8 cellular contexts compared by ENCODE assay signal in the genomic region with DNA sequence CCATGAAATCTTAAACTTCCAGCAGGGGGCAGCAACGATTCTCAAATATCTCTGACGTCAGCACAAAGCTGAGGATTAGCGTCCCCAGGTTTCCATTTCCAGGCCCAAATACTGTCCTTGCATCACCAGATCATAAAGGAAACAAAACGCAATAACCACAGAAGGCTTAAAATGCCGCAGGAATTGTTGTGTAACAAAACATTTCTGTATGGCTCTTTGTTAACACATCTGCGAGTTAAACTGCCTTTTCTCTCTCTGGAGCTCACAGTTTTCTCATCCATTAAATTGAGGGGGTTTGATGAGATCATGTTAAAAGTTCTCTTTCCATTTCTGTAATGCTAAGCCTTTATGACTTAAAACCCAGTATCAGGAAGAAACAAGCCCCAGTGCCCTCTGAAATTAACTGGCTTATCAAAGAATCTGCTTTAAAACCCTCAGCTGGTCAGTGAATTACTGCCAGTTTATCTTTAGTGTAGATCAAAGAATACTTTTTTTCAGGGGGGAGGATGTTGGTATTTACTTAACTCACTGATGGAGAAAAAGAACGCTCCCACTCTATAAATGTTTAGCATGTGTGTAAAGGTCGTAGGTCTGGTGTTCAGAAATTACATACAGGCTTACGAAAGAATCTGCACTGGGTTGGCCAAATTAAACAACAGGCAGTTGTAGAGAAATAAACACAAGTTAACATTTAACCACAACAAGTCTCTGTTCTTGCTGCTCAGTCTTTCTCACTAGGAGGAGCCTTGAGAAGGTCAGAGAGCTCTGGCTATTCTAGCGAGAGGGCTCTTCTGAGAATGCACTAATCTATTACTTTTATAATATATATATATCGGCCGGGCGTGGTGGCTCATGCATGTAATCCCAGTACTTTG. TPM values are rescaled to one million over a fixed set of nuclear protein-coding genes. Genes with fewer than 3 reads are reported as not detected.
DNase-seq lines count a peak whose midpoint lies in the region; ATAC-seq and TF ChIP-seq lines count a peak whose summit lies in the region.

No MANE protein-coding gene starts in this region.

- ATAC-seq in HG03354 (IDR thresholded peaks at IDR 0.05; ENCODE audit: poor library complexity, severe bottlenecking, unreplicated experiment) (peak; percentile 58), HG02571 (IDR thresholded peaks at IDR 0.05; ENCODE audit: unreplicated experiment) (no peak)
- ATAC-seq in activated CD8-positive, alpha-beta T cell treated with anti-CD3 and anti-CD28 coated beads, Interleukin-2, amount 10 ng/mL, durations not matched to agents 7 days and 5 days = peak; percentile 73

- H3K36me3 Mint-ChIP-seq in activated CD8-positive, alpha-beta T cell treated with anti-CD3 and anti-CD28 coated beads, Interleukin-2, amount 10 ng/mL, durations not matched to agents 7 days and 5 days (ENCODE audit: low read depth) = no peaks in the 10 kb centered on the region
- no peaks in the 10 kb centered on the region for H3K36me3 Mint-ChIP-seq in mesothelial cell of epicardium

- H3K4me1 Mint-ChIP-seq in activated CD8-positive, alpha-beta T cell treated with anti-CD3 and anti-CD28 coated beads, Interleukin-2, amount 10 ng/mL, durations not matched to agents 7 days and 5 days (ENCODE audit: low read depth) = peaks cover 18% of the 10 kb centered on the region
- peaks cover 31% of the 10 kb centered on the region for H3K4me1 Mint-ChIP-seq in mesothelial cell of epicardium

- peak overlapping the region; percentile 47 for H3K27ac Mint-ChIP-seq in activated CD8-positive, alpha-beta T cell treated with anti-CD3 and anti-CD28 coated beads, Interleukin-2, amount 10 ng/mL, durations not matched to agents 7 days and 5 days
- peak overlapping the region; percentile 98 for H3K27ac Mint-ChIP-seq in mesothelial cell of epicardium

- POLR2A ChIA-PET in activated CD8-positive, alpha-beta T cell treated with anti-CD3 and anti-CD28 coated beads, Interleukin-2, amount 10 ng/mL, durations not matched to agents 7 days and 5 days (lab: Charles Lee) = interaction anchor here (0.6 to 1.6 kb wide), 7 partner anchors 8 to 358 kb away, joined by 3 to 7 read pairs (median 3); a partner anchor contains a TSS

- H3K4me3 Mint-ChIP-seq in activated CD8-positive, alpha-beta T cell treated with anti-CD3 and anti-CD28 coated beads, Interleukin-2, amount 10 ng/mL, durations not matched to agents 7 days and 5 days = no peak overlapping the region
- H3K4me3 Mint-ChIP-seq in mesothelial cell of epicardium = no peak overlapping the region

- H3K27me3 Mint-ChIP-seq in activated CD8-positive, alpha-beta T cell treated with anti-CD3 and anti-CD28 coated beads, Interleukin-2, amount 10 ng/mL, durations not matched to agents 7 days and 5 days (ENCODE audit: low read depth) = no peaks in the 10 kb centered on the region
- H3K27me3 Mint-ChIP-seq in mesothelial cell of epicardium (ENCODE audit: low read depth) = no peaks in the 10 kb centered on the region

- CTCF ChIA-PET in activated CD8-positive, alpha-beta T cell treated with anti-CD3 and anti-CD28 coated beads, Interleukin-2, amount 10 ng/mL, durations not matched to agents 7 days and 5 days (lab: Charles Lee) = interaction anchor here (0.5 to 3.9 kb wide), 78 partner anchors 9 to 534 kb away, joined by 3 to 40 read pairs (median 5); a partner anchor contains a TSS

- H3K9me3 Mint-ChIP-seq in activated CD8-positive, alpha-beta T cell treated with anti-CD3 and anti-CD28 coated beads, Interleukin-2, amount 10 ng/mL, durations not matched to agents 7 days and 5 days (ENCODE audit: insufficient read depth) = no peaks in the 10 kb centered on the region
- no peaks in the 10 kb centered on the region for H3K9me3 Mint-ChIP-seq in mesothelial cell of epicardium

- TF ChIP-seq CTCF in mesothelial cell of epicardium (IDR thresholded peaks at IDR 0.05; ENCODE audit: unreplicated experiment) = peak; percentile 95

- DNase-seq in DMS 273 treated with DMSO at 0.1 percent for 48 hours (lab: John Stamatoyannopoulos, UW) (peak; percentile 54), NCI-H82 treated with DMSO at 0.1 percent for 48 hours (lab: John Stamatoyannopoulos, UW; ENCODE audit: unreplicated experiment) (peak; percentile 70), mesothelial cell of epicardium (ENCODE audit: low spot score in 2 of 2, unreplicated experiment in 2 of 2) (peak; percentile 52 to 78)
- peak; percentile 84 for DNase-seq in activated CD8-positive, alpha-beta T cell treated with anti-CD3 and anti-CD28 coated beads, Interleukin-2, amount 10 ng/mL, durations not matched to agents 7 days and 5 days
- peak; percentile 54 for DNase-seq in effector CD8-positive, alpha-beta T cell (lab: John Stamatoyannopoulos, UW)
- DNase-seq in stimulated activated CD8-positive, alpha-beta memory T cell treated with anti-CD3 and anti-CD28 coated beads, Interleukin-15, amount 100 ng/mL, for 24 hours (ENCODE audit: low read depth) = peak; percentile 30

RNA-seq across cellular contexts. Expression of a gene that starts 10.6 kb away (rescaled TPM):
- 10 to 100 TPM; 42.6 to 48.4 TPM for total RNA-seq in activated CD8-positive, alpha-beta T cell treated with anti-CD3 and anti-CD28 coated beads, Interleukin-2, amount 10 ng/mL, durations not matched to agents 7 days and 5 days
- total RNA-seq in mesothelial cell of epicardium = 36.8 to 42.4 TPM (median 39.2 TPM) in 3 replicates

RNA-seq across cellular contexts. Expression of a gene that starts 28.0 kb away (rescaled TPM):
- total RNA-seq in activated CD8-positive, alpha-beta T cell treated with anti-CD3 and anti-CD28 coated beads, Interleukin-2, amount 10 ng/mL, durations not matched to agents 7 days and 5 days = 100 to 1,000 TPM; 179 to 183 TPM
- 96.6 to 102 TPM (median 101 TPM) in 3 replicates for total RNA-seq in mesothelial cell of epicardium

RNA-seq across cellular contexts. Expression of a gene that starts 44.8 kb away (rescaled TPM):
- total RNA-seq in activated CD8-positive, alpha-beta T cell treated with anti-CD3 and anti-CD28 coated beads, Interleukin-2, amount 10 ng/mL, durations not matched to agents 7 days and 5 days = 1 to 10 TPM; 1.4 to 1.8 TPM
- total RNA-seq in mesothelial cell of epicardium = 1.2 to 1.7 TPM (median 1.4 TPM) in 3 replicates

RNA-seq across cellular contexts. Expression of a gene that starts 56.9 kb away (rescaled TPM):
- total RNA-seq in activated CD8-positive, alpha-beta T cell treated with anti-CD3 and anti-CD28 coated beads, Interleukin-2, amount 10 ng/mL, durations not matched to agents 7 days and 5 days = 10 to 100 TPM; 35.3 to 36.0 TPM
- 27.2 to 31.4 TPM (median 30.5 TPM) in 3 replicates for total RNA-seq in mesothelial cell of epicardium

RNA-seq across cellular contexts. Expression of a gene that starts 57.1 kb away (rescaled TPM):
- total RNA-seq in activated CD8-positive, alpha-beta T cell treated with anti-CD3 and anti-CD28 coated beads, Interleukin-2, amount 10 ng/mL, durations not matched to agents 7 days and 5 days = 10 to 100 TPM; 37.6 to 37.7 TPM
- 48.2 to 49.4 TPM (median 49.0 TPM) in 3 replicates for total RNA-seq in mesothelial cell of epicardium

Comparison
In these comparisons a context has a peak if more than half of its experiments do, and no peak if none do; other contexts are left out.
1. DNase-seq: peak in every context shown above with its lines; median percentile 84 in activated CD8-positive, alpha-beta T cell treated with anti-CD3 and anti-CD28 coated beads, Interleukin-2, amount 10 ng/mL, durations not matched to agents 7 days and 5 days; 70 in NCI-H82 treated with DMSO at 0.1 percent for 48 hours; 65 in mesothelial cell of epicardium; 54 in DMS 273 treated with DMSO at 0.1 percent for 48 hours; 54 in effector CD8-positive, alpha-beta T cell; 30 in stimulated activated CD8-positive, alpha-beta memory T cell treated with anti-CD3 and anti-CD28 coated beads, Interleukin-15, amount 100 ng/mL, for 24 hours.